Comparison of ENCODE assay signal across 1 cellular context in genomic region chr18:809985-810642, GRCh38.
A peak's percentile ranks its signal among the peaks of the same experiment; 100 is the strongest.
TF ChIP-seq lines count a peak whose summit lies in the region.

No MANE protein-coding gene starts in this region.

TF ChIP-seq in GM12878, 131 proteins besides CTCF, POLR2A, EP300 and RAD21 (continued from another document):
- TF ChIP-seq MLLT1 (IDR thresholded peaks at IDR 0.05): peak; percentile 57
- TF ChIP-seq E4F1 (IDR thresholded peaks at IDR 0.05; ENCODE audit: borderline replicate concordance, partially characterized antibody): no peak
- no peak for TF ChIP-seq SMAD5 (IDR thresholded peaks at IDR 0.05; ENCODE audit: low read depth)
- TF ChIP-seq CHD4 (IDR thresholded peaks at IDR 0.05): no peak
- TF ChIP-seq BHLHE40 (IDR thresholded peaks at IDR 0.05; ENCODE audit: borderline replicate concordance in 1 of 2, low read depth in 2 of 2, low read length in 1 of 2): no peak; a peak in 1 of 4 replicates
- no peak for TF ChIP-seq IRF3 (IDR thresholded peaks at IDR 0.05)
- TF ChIP-seq PKNOX1 (IDR thresholded peaks at IDR 0.05): no peak
- no peak for TF ChIP-seq SUPT20H (IDR thresholded peaks at IDR 0.05; ENCODE audit: borderline replicate concordance, control insufficient read depth, low read depth, low read length)
- no peak for TF ChIP-seq HDAC6 (IDR thresholded peaks at IDR 0.05; ENCODE audit: unreplicated experiment)
- no peak for TF ChIP-seq MYC (IDR thresholded peaks at IDR 0.05; ENCODE audit: insufficient read depth, insufficient read length, insufficient replicate concordance, low read length, severe bottlenecking)
- TF ChIP-seq SKIL (IDR thresholded peaks at IDR 0.05; ENCODE audit: low read depth, poor library complexity, severe bottlenecking): peak; percentile 68
- TF ChIP-seq PAX8 (IDR thresholded peaks at IDR 0.05): no peak
- TF ChIP-seq SREBF2 (IDR thresholded peaks at IDR 0.05; ENCODE audit: low read length): no peak
- no peak for TF ChIP-seq CUX1 (IDR thresholded peaks at IDR 0.05; ENCODE audit: insufficient replicate concordance, low read depth, low read length)
- TF ChIP-seq RB1 (IDR thresholded peaks at IDR 0.05; ENCODE audit: borderline replicate concordance): no peak
- no peak for TF ChIP-seq ZNF592 (IDR thresholded peaks at IDR 0.05)
- peak; percentile 78 for TF ChIP-seq IKZF1 (conservative IDR thresholded peaks at IDR 0.05)
- peak; percentile 90 for TF ChIP-seq NR2F1 (conservative IDR thresholded peaks at IDR 0.05)
- no peak for TF ChIP-seq SPI1 (IDR thresholded peaks at IDR 0.05; ENCODE audit: borderline replicate concordance, insufficient read depth, low read depth, low read length)
- no peak for TF ChIP-seq SREBF1 (IDR thresholded peaks at IDR 0.05; ENCODE audit: low read length)
- TF ChIP-seq MAX (IDR thresholded peaks at IDR 0.05; ENCODE audit: low read depth, low read length): no peak
- TF ChIP-seq RBBP5 (conservative IDR thresholded peaks at IDR 0.05): no peak
- no peak; the same call in 1 of the 2 replicates for TF ChIP-seq FOXM1 (IDR thresholded peaks at IDR 0.05; ENCODE audit: low read depth, low read length)
- no peak for TF ChIP-seq IRF5 (IDR thresholded peaks at IDR 0.05; ENCODE audit: borderline replicate concordance)
- 0 out of 2 replicates have a peak, but pooled peaks have one; percentile 15 for TF ChIP-seq RAD51 (IDR thresholded peaks at IDR 0.05)
- no peak for TF ChIP-seq ZBTB4 (CRISPR knock-in tag; IDR thresholded peaks at IDR 0.05)
- no peak for TF ChIP-seq ZZZ3 (IDR thresholded peaks at IDR 0.05; ENCODE audit: control insufficient read depth, insufficient read length, low read depth)
- no peak for TF ChIP-seq RFX5 (IDR thresholded peaks at IDR 0.05; ENCODE audit: low read depth, low read length)
- no peak for TF ChIP-seq ZNF384 (IDR thresholded peaks at IDR 0.05; ENCODE audit: borderline replicate concordance, low read depth, low read length)
- no peak for TF ChIP-seq SMAD1 (IDR thresholded peaks at IDR 0.05; ENCODE audit: low read depth, partially characterized antibody)
- TF ChIP-seq RELA (IDR thresholded peaks at IDR 0.05; ENCODE audit: borderline replicate concordance, partially characterized antibody): no peak
- TF ChIP-seq PML (IDR thresholded peaks at IDR 0.05; ENCODE audit: low read length): no peak
- no peak for TF ChIP-seq SUZ12 (IDR thresholded peaks at IDR 0.05; ENCODE audit: unreplicated experiment)
